2 cellular contexts compared by ENCODE assay signal in genomic region chr19:52943134-52943883, GRCh38.
TF ChIP-seq lines count a peak whose summit lies in the region.

No MANE protein-coding gene starts in this region.

TF ChIP-seq in SK-N-SH, 30 proteins besides CTCF, POLR2A, EP300 and RAD21 (continued from another document):
- TF ChIP-seq USF2 (IDR thresholded peaks at IDR 0.05; ENCODE audit: borderline replicate concordance, low read depth, low read length) (no peak), TCF12 (IDR thresholded peaks at IDR 0.05) (no peak), NRF1 (IDR thresholded peaks at IDR 0.05; ENCODE audit: low read depth, low read length) (no peak)
- TF ChIP-seq, protein P1, sequence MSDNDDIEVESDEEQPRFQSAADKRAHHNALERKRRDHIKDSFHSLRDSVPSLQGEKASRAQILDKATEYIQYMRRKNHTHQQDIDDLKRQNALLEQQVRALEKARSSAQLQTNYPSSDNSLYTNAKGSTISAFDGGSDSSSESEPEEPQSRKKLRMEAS (IDR thresholded peaks at IDR 0.05; ENCODE audit: low read depth), result no peak

TF ChIP-seq in SK-N-SH treated with all-trans-retinoic acid at 6 μM for 48 hours, 23 proteins besides CTCF, POLR2A, EP300 and RAD21 (continued from another document):
- TF ChIP-seq, protein P2, sequence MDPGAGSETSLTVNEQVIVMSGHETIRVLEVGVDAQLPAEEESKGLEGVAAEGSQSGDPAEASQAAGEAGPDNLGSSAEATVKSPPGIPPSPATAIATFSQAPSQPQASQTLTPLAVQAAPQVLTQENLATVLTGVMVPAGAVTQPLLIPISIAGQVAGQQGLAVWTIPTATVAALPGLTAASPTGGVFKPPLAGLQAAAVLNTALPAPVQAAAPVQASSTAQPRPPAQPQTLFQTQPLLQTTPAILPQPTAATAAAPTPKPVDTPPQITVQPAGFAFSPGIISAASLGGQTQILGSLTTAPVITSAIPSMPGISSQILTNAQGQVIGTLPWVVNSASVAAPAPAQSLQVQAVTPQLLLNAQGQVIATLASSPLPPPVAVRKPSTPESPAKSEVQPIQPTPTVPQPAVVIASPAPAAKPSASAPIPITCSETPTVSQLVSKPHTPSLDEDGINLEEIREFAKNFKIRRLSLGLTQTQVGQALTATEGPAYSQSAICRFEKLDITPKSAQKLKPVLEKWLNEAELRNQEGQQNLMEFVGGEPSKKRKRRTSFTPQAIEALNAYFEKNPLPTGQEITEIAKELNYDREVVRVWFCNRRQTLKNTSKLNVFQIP (CRISPR knock-in tag; IDR thresholded peaks at IDR 0.05; ENCODE audit: borderline replicate concordance, low read depth), result no peak
- no peak for TF ChIP-seq SNAI2 (CRISPR knock-in tag; IDR thresholded peaks at IDR 0.05)
- no peak for TF ChIP-seq ZNF70 (CRISPR knock-in tag; IDR thresholded peaks at IDR 0.05)
- no peak for TF ChIP-seq ZC3H10 (CRISPR knock-in tag; IDR thresholded peaks at IDR 0.05)
- TF ChIP-seq TSHZ2 (CRISPR knock-in tag; IDR thresholded peaks at IDR 0.05), result no peak
- no peak for TF ChIP-seq ZFP30 (CRISPR knock-in tag; IDR thresholded peaks at IDR 0.05)
- no peak for TF ChIP-seq BACH2 (CRISPR knock-in tag; IDR thresholded peaks at IDR 0.05; ENCODE audit: borderline replicate concordance)
- TF ChIP-seq CSDC2 (CRISPR knock-in tag; IDR thresholded peaks at IDR 0.05), result no peak
- no peak for TF ChIP-seq TOX (CRISPR knock-in tag; IDR thresholded peaks at IDR 0.05; ENCODE audit: borderline replicate concordance)
- TF ChIP-seq ESRRG (CRISPR knock-in tag; IDR thresholded peaks at IDR 0.05), result no peak
- no peak for TF ChIP-seq CSRNP3 (CRISPR knock-in tag; IDR thresholded peaks at IDR 0.05)
- TF ChIP-seq ARNTL (CRISPR knock-in tag; IDR thresholded peaks at IDR 0.05; ENCODE audit: borderline replicate concordance, low read depth), result no peak
- TF ChIP-seq OSR1 (CRISPR knock-in tag; IDR thresholded peaks at IDR 0.05), result no peak
- TF ChIP-seq RARB (CRISPR knock-in tag; IDR thresholded peaks at IDR 0.05), result no peak
- no peak for TF ChIP-seq ISL1 (CRISPR knock-in tag; IDR thresholded peaks at IDR 0.05)
- no peak for TF ChIP-seq ZFP3 (CRISPR knock-in tag; IDR thresholded peaks at IDR 0.05)
- no peak for TF ChIP-seq ZNF8 (CRISPR knock-in tag; IDR thresholded peaks at IDR 0.05)
